In the genomic region with DNA sequence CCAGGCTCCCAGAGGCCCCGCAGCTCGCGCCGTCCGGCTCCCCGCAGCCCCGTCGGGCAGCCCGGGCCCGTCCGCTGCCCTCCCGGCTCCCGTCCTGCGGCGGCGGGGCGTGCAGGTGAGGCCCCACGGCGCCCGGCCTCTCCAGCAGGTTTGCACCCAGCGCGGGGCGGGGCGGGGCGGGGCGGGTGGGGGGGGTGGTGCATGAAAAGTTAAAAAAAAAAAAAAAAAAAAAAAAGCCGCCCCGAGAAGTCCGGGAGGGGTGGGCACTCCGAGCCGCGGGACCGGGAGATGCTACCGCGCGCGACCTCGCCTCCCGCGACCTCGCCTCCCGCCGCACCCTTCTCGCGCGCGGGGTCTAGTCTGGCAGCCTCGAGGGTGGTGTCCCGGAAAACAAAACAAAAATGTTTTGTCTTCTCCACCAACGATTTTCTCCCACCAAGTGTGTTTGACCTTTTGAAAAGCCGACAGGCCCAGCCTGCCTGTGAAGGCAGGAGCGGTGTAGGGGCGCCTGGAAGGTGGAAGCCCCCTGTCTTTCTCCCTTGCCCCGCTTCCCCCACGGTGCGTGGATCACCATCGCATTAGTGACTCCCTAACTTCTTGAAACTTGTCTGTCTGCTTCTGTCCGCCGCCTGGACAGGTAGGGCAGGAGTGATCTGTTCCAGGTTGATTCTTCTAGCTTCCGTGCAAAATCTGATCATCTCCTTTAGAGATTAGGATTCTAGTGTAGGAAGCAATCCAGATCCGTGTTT, we compare ENCODE assay signal across 8 cellular contexts. TPM values are rescaled to one million over a fixed set of nuclear protein-coding genes. Genes with fewer than 3 reads are reported as not detected.
DNase-seq lines count a peak whose midpoint lies in the region; ATAC-seq lines count a peak whose summit lies in the region.

No MANE protein-coding gene starts in this region.

- ATAC-seq in memory B cell (ENCODE audit: low read depth) = peak; percentile 40
- no peak for ATAC-seq in activated CD4-positive, CD25-positive, alpha-beta regulatory T cell treated with anti-CD3 and anti-CD28 coated beads, Interleukin-2, amount 50 U/mL, for 24 hours

- H4K20me1 ChIP-seq in GM23248 (ENCODE audit: insufficient read depth) = no peaks in the 10 kb centered on the region

- H3K4me3 ChIP-seq in GM23248 = peak overlapping the region; percentile 80

- WGBS in GM23248 (ENCODE audit: low coverage in 1 of 2, low lambda C conversion rate in 2 of 2, missing lambda C conversion rate in 2 of 2), 2 experiments = 10 to 15% methylated on average over 41 to 60 of the region's 61 CpGs

- H3K9me3 Mint-ChIP-seq in memory B cell = no peaks in the 10 kb centered on the region

- H3K27me3 Mint-ChIP-seq in memory B cell = no peaks in the 10 kb centered on the region

- H3K4me2 ChIP-seq in GM23248 (ENCODE audit: unreplicated experiment) = peak overlapping the region; percentile 74

- H3K79me2 ChIP-seq in GM23248 (ENCODE audit: insufficient read depth) = peaks cover 37% of the 10 kb centered on the region

- H3K27ac Mint-ChIP-seq in memory B cell = peak overlapping the region; percentile 93

- no peaks in the 10 kb centered on the region for H3K27me3 ChIP-seq in GM23248 (replicated peaks; ENCODE audit: insufficient read depth)

- peaks cover 39% of the 10 kb centered on the region for H3K4me1 Mint-ChIP-seq in memory B cell

- H3K9ac ChIP-seq in GM23248 = peak overlapping the region; percentile 79

- H3K36me3 Mint-ChIP-seq in memory B cell = peaks cover 2% of the 10 kb centered on the region

- in situ Hi-C loops in GM23248 (cut with MboI) = no loop called here

- peak overlapping the region; percentile 94 for H3K4me3 Mint-ChIP-seq in memory B cell

- H3K4me1 ChIP-seq in GM23248 (ENCODE audit: insufficient read depth) = peaks cover 7% of the 10 kb centered on the region; the same call in 1 of the 2 replicates

- DNase-seq in GM23248 (no peak), NCI-H526 treated with DMSO at 0.1 percent for 48 hours (lab: John Stamatoyannopoulos, UW) (peak; percentile 27), cerebellar cortex (ENCODE audit: low spot score) (peak; percentile 48), memory B cell (ENCODE audit: low spot score in 2 of 2) (peak; percentile 18 to 46), ureter (ENCODE audit: low spot score) (peak; percentile 52), NCI-H1694 treated with DMSO at 0.1 percent for 48 hours (lab: John Stamatoyannopoulos, UW) (no peak), DMS153 treated with DMSO at 0.1 percent for 48 hours (lab: John Stamatoyannopoulos, UW; ENCODE audit: unreplicated experiment) (no peak)

- H2AFZ ChIP-seq in GM23248 = peak overlapping the region; percentile 81

- H3F3A ChIP-seq in GM23248 (ENCODE audit: insufficient read depth) = peaks cover 14% of the 10 kb centered on the region

- H3K9me3 ChIP-seq in GM23248 (ENCODE audit: low read depth) = no peaks in the 10 kb centered on the region

- no peak overlapping the region for H3K27ac ChIP-seq in GM23248

- H3K36me3 ChIP-seq in GM23248 (ENCODE audit: low read depth) = no peaks in the 10 kb centered on the region

- H3K9me2 ChIP-seq in GM23248 (ENCODE audit: insufficient read depth) = no peaks in the 10 kb centered on the region

RNA-seq across cellular contexts. Expression of a gene that starts 0.5 kb away (rescaled TPM):
- 10.1 and 10.8 TPM in 2 replicates for total RNA-seq in GM23248 (2014; rRNA removed; shearing (Covaris generic))
- 7.9 and 8.6 TPM in 2 replicates for polyA plus RNA-seq in GM23248 (2016; fragmentation: Nextera tagmentation; extraction: Ambion mirVana)
- total RNA-seq in ureter = 19.0 TPM

RNA-seq across cellular contexts. Expression of a gene that starts 52.7 kb away (rescaled TPM):
- not detected in 2 replicates for total RNA-seq in GM23248 (2014; rRNA removed; shearing (Covaris generic))
- polyA plus RNA-seq in GM23248 (2016; fragmentation: Nextera tagmentation; extraction: Ambion mirVana) = not detected in 2 replicates
- 0.73 TPM for total RNA-seq in ureter

Comparison
In these comparisons a context has a peak if more than half of its experiments do, and no peak if none do; other contexts are left out.
1. DNase-seq: peak in NCI-H526 treated with DMSO at 0.1 percent for 48 hours (single experiment), cerebellar cortex (single experiment), memory B cell (2 of 2) and ureter (single experiment); none in GM23248 (single experiment), NCI-H1694 treated with DMSO at 0.1 percent for 48 hours (single experiment) and DMS153 treated with DMSO at 0.1 percent for 48 hours (single experiment).